9 cellular contexts compared by ENCODE assay signal in genomic region chr17:68197997-68198930, GRCh38. TPM values are rescaled to one million over a fixed set of nuclear protein-coding genes. Genes with fewer than 3 reads are reported as not detected.
DNase-seq lines count a peak whose midpoint lies in the region; ATAC-seq and TF ChIP-seq lines count a peak whose summit lies in the region.
"Had no signal": no experiment of that assay in that cellular context is flagged by ENCODE, and none has a peak within 500 bp of the region (broad histone marks: within the 10 kb centered on the region; RNA-seq: fewer than 3 reads in every experiment).

No MANE protein-coding gene starts in this region.

- H3K4me1 ChIP-seq in foreskin keratinocyte = no peaks in the 10 kb centered on the region

- peak overlapping the region; percentile 93 for H3K4me3 Mint-ChIP-seq in T-helper 17 cell
- H3K4me3 Mint-ChIP-seq in stimulated activated naive B cell treated with anti-CD40 and anti-IgM and Interleukin-4, amounts not matched to agents 10 μg/mL and 1 μg/mL and 100 μg/mL, for 72 hours = peak overlapping the region; percentile 83 to 88

- H3K27ac ChIP-seq in foreskin keratinocyte = no peak overlapping the region
- H3K27ac ChIP-seq: HL-60 had no signal

- DNase-seq in SIG-M5 treated with dmso at 0.1 percent for 504 hours (lab: John Stamatoyannopoulos, UW; ENCODE audit: unreplicated experiment) (peak; percentile 22), SIG-M5 (lab: John Stamatoyannopoulos, UW) (no peak), T-helper 17 cell (no peak), foreskin keratinocyte (no peak), HK-2 (ENCODE audit: unreplicated experiment) (no peak)
- no peak for DNase-seq in stimulated activated naive B cell treated with anti-CD40 and anti-IgM and Interleukin-4, amounts not matched to agents 10 μg/mL and 1 μg/mL and 100 μg/mL, for 72 hours

- no peaks in the 10 kb centered on the region for H3K9me3 Mint-ChIP-seq in stimulated activated naive B cell treated with anti-CD40 and anti-IgM and Interleukin-4, amounts not matched to agents 10 μg/mL and 1 μg/mL and 100 μg/mL, for 72 hours

- no peak overlapping the region for H3K27ac Mint-ChIP-seq in T-helper 17 cell
- peak overlapping the region; percentile 37 for H3K27ac Mint-ChIP-seq in stimulated activated naive B cell treated with anti-CD40 and anti-IgM and Interleukin-4, amounts not matched to agents 10 μg/mL and 1 μg/mL and 100 μg/mL, for 72 hours

- H3K9me3 ChIP-seq in T-helper 17 cell (ENCODE audit: control insufficient read depth, low read length, poor library complexity, severe bottlenecking) = no peaks in the 10 kb centered on the region

- peaks cover 18% of the 10 kb centered on the region for H3K4me1 Mint-ChIP-seq in T-helper 17 cell
- peaks cover 22 to 41% of the 10 kb centered on the region in 2 donors for H3K4me1 Mint-ChIP-seq in stimulated activated naive B cell treated with anti-CD40 and anti-IgM and Interleukin-4, amounts not matched to agents 10 μg/mL and 1 μg/mL and 100 μg/mL, for 72 hours

- no peaks in the 10 kb centered on the region for H3K27me3 Mint-ChIP-seq in T-helper 17 cell
- H3K27me3 Mint-ChIP-seq in stimulated activated naive B cell treated with anti-CD40 and anti-IgM and Interleukin-4, amounts not matched to agents 10 μg/mL and 1 μg/mL and 100 μg/mL, for 72 hours = peaks cover 20 to 43% of the 10 kb centered on the region in 2 donors

- TF ChIP-seq CTCF in foreskin keratinocyte (conservative IDR thresholded peaks at IDR 0.05) = no peak

- no peaks in the 10 kb centered on the region for H3K36me3 Mint-ChIP-seq in T-helper 17 cell (ENCODE audit: low read depth)
- H3K36me3 Mint-ChIP-seq in stimulated activated naive B cell treated with anti-CD40 and anti-IgM and Interleukin-4, amounts not matched to agents 10 μg/mL and 1 μg/mL and 100 μg/mL, for 72 hours = peaks cover 3% of the 10 kb centered on the region in 2 donors

- ATAC-seq in T-helper 17 cell (no peak), foreskin keratinocyte (peak; percentile 66), GM21367 (IDR thresholded peaks at IDR 0.05; ENCODE audit: unreplicated experiment) (no peak), HG03571 (IDR thresholded peaks at IDR 0.05; ENCODE audit: unreplicated experiment) (no peak)
- ATAC-seq in stimulated activated naive B cell treated with anti-CD40 and anti-IgM and Interleukin-4, amounts not matched to agents 10 μg/mL and 1 μg/mL and 100 μg/mL, for 72 hours (replicated peaks) = peak in 1 of 2 donors; percentile 16

- peaks cover 72% of the 10 kb centered on the region for H3K27me3 ChIP-seq in foreskin keratinocyte

RNA-seq across cellular contexts. Expression of gene AMZ2, which starts 49.6 kb away (rescaled TPM):
- total RNA-seq in T-helper 17 cell (10 to 100 TPM; 57.7 to 58.5 TPM), foreskin keratinocyte (106 and 110 TPM in 2 replicates)
- polyA plus RNA-seq in foreskin keratinocyte = 102 and 114 TPM in 2 replicates
